1 cellular context compared by ENCODE assay signal in genomic region chr1:19457555-19457954, GRCh38.
TF ChIP-seq lines count a peak whose summit lies in the region.

No MANE protein-coding gene starts in this region.

TF ChIP-seq in SK-N-SH, 30 proteins besides CTCF, POLR2A, EP300 and RAD21 (continued from another document):
- TF ChIP-seq, protein P1, sequence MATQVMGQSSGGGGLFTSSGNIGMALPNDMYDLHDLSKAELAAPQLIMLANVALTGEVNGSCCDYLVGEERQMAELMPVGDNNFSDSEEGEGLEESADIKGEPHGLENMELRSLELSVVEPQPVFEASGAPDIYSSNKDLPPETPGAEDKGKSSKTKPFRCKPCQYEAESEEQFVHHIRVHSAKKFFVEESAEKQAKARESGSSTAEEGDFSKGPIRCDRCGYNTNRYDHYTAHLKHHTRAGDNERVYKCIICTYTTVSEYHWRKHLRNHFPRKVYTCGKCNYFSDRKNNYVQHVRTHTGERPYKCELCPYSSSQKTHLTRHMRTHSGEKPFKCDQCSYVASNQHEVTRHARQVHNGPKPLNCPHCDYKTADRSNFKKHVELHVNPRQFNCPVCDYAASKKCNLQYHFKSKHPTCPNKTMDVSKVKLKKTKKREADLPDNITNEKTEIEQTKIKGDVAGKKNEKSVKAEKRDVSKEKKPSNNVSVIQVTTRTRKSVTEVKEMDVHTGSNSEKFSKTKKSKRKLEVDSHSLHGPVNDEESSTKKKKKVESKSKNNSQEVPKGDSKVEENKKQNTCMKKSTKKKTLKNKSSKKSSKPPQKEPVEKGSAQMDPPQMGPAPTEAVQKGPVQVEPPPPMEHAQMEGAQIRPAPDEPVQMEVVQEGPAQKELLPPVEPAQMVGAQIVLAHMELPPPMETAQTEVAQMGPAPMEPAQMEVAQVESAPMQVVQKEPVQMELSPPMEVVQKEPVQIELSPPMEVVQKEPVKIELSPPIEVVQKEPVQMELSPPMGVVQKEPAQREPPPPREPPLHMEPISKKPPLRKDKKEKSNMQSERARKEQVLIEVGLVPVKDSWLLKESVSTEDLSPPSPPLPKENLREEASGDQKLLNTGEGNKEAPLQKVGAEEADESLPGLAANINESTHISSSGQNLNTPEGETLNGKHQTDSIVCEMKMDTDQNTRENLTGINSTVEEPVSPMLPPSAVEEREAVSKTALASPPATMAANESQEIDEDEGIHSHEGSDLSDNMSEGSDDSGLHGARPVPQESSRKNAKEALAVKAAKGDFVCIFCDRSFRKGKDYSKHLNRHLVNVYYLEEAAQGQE (IDR thresholded peaks at IDR 0.05; ENCODE audit: low read depth, low read length), result no peak
- TF ChIP-seq CHD2 (IDR thresholded peaks at IDR 0.05; ENCODE audit: low read length, partially characterized antibody) (no peak), USF1 (IDR thresholded peaks at IDR 0.05; ENCODE audit: borderline replicate concordance, low read depth) (no peak), RFX5 (IDR thresholded peaks at IDR 0.05; ENCODE audit: low read length) (no peak), NFIC (IDR thresholded peaks at IDR 0.05; ENCODE audit: borderline replicate concordance) (no peak), FOXM1 (IDR thresholded peaks at IDR 0.05; ENCODE audit: low read depth) (no peak), MXI1 (IDR thresholded peaks at IDR 0.05; ENCODE audit: low read depth, low read length) (no peak)
- TF ChIP-seq, protein P2, sequence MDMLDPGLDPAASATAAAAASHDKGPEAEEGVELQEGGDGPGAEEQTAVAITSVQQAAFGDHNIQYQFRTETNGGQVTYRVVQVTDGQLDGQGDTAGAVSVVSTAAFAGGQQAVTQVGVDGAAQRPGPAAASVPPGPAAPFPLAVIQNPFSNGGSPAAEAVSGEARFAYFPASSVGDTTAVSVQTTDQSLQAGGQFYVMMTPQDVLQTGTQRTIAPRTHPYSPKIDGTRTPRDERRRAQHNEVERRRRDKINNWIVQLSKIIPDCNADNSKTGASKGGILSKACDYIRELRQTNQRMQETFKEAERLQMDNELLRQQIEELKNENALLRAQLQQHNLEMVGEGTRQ (IDR thresholded peaks at IDR 0.05; ENCODE audit: borderline replicate concordance, low read depth, low read length), result no peak
- TF ChIP-seq, protein P3, sequence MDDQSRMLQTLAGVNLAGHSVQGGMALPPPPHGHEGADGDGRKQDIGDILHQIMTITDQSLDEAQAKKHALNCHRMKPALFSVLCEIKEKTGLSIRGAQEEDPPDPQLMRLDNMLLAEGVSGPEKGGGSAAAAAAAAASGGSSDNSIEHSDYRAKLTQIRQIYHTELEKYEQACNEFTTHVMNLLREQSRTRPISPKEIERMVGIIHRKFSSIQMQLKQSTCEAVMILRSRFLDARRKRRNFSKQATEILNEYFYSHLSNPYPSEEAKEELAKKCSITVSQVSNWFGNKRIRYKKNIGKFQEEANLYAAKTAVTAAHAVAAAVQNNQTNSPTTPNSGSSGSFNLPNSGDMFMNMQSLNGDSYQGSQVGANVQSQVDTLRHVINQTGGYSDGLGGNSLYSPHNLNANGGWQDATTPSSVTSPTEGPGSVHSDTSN (IDR thresholded peaks at IDR 0.05), result no peak
